ENCODE assay signal across 9 cellular contexts in genomic region chr9:125758986-125759811, GRCh38. TPM values are rescaled to one million over a fixed set of nuclear protein-coding genes. Genes with fewer than 3 reads are reported as not detected.
DNase-seq lines count a peak whose midpoint lies in the region; TF ChIP-seq lines count a peak whose summit lies in the region.
"Had no signal": no experiment of that assay in that cellular context is flagged by ENCODE, and none has a peak within 500 bp of the region (broad histone marks: within the 10 kb centered on the region; RNA-seq: fewer than 3 reads in every experiment).

No MANE protein-coding gene starts in this region.

- no peak overlapping the region for H3K27ac ChIP-seq in neural progenitor cell

- no peak overlapping the region for H2AFZ ChIP-seq in neural progenitor cell (replicated peaks)

- H3K9me3 ChIP-seq in endocrine pancreas (ENCODE audit: control insufficient read depth, low read length) = no peaks in the 10 kb centered on the region
- H3K9me3 ChIP-seq in neural progenitor cell (ENCODE audit: low read depth) = no peaks in the 10 kb centered on the region

- H3K27me3 ChIP-seq in endocrine pancreas (ENCODE audit: control insufficient read depth, insufficient read depth, low read length) (no peaks in the 10 kb centered on the region), neural progenitor cell (no peaks in the 10 kb centered on the region)

- peaks cover 97% of the 10 kb centered on the region for H4K20me1 ChIP-seq in neural progenitor cell (ENCODE audit: low read depth)

- peaks cover 99% of the 10 kb centered on the region for H3K79me2 ChIP-seq in neural progenitor cell (ENCODE audit: low read depth)

- H3K9ac ChIP-seq in endocrine pancreas (ENCODE audit: control insufficient read depth, insufficient read depth, low read length) (no peak overlapping the region), neural progenitor cell (no peak overlapping the region)

- peak overlapping the region; percentile 58 for H3K27ac Mint-ChIP-seq in neural progenitor cell

- H3K27me3 Mint-ChIP-seq in neural progenitor cell (ENCODE audit: insufficient read depth, low read depth) = no peaks in the 10 kb centered on the region

- H3K4me3 ChIP-seq in endocrine pancreas (ENCODE audit: control insufficient read depth, insufficient read depth, low read length) (peak overlapping the region; percentile 85), neural progenitor cell (peak overlapping the region; percentile 38)

- peaks cover 76% of the 10 kb centered on the region for H3K4me1 ChIP-seq in endocrine pancreas (ENCODE audit: control insufficient read depth, insufficient read depth, low read length)
- peaks cover 93% of the 10 kb centered on the region for H3K4me1 ChIP-seq in neural progenitor cell

- peak overlapping the region; percentile 78 for H3K4me2 ChIP-seq in neural progenitor cell

- peak overlapping the region; percentile 77 for H3K4me3 Mint-ChIP-seq in neural progenitor cell

- DNase-seq in NCI-H2171 treated with DMSO at 0.1 percent for 48 hours (lab: John Stamatoyannopoulos, UW) (peak; percentile 9), NCI-H2171 (lab: John Stamatoyannopoulos, UW) (no peak), NCI-H82 (lab: John Stamatoyannopoulos, UW) (peak; percentile 16), neural progenitor cell (ENCODE audit: low spot score) (peak; percentile 45), HuH-7.5 (ENCODE audit: low spot score) (no peak)
- DNase-seq in effector CD8-positive, alpha-beta T cell (lab: John Stamatoyannopoulos, UW) = no peak
- DNase-seq in stimulated activated naive CD4-positive, alpha-beta T cell treated with Interleukin-2 at 50 U/mL for 16 hours (lab: John Stamatoyannopoulos, UW) = no peak
- DNase-seq: DND-41 had no signal

- no peaks in the 10 kb centered on the region for H3K36me3 Mint-ChIP-seq in neural progenitor cell

- no peak for TF ChIP-seq CTCF in neural progenitor cell (IDR thresholded peaks at IDR 0.05)

- H3K9me3 Mint-ChIP-seq in neural progenitor cell = no peaks in the 10 kb centered on the region

- H3K36me3 ChIP-seq in endocrine pancreas (ENCODE audit: control insufficient read depth, insufficient read depth, low read length) = no peaks in the 10 kb centered on the region
- no peaks in the 10 kb centered on the region for H3K36me3 ChIP-seq in neural progenitor cell

- H3F3A ChIP-seq in neural progenitor cell (ENCODE audit: low read depth) = peaks cover 54% of the 10 kb centered on the region

- peaks cover 77% of the 10 kb centered on the region for H3K4me1 Mint-ChIP-seq in neural progenitor cell

RNA-seq across cellular contexts. Expression of gene PBX3, which starts 12.0 kb away (rescaled TPM):
- 71.7 and 99.5 TPM in 2 replicates for total RNA-seq in neural progenitor cell (ENCODE audit: low replicate concordance)

RNA-seq across cellular contexts. Expression of gene MAPKAP1, which starts 52.2 kb away (rescaled TPM):
- total RNA-seq in neural progenitor cell (ENCODE audit: low replicate concordance) = 53.9 and 56.6 TPM in 2 replicates

Comparison
In these comparisons a context has a peak if more than half of its experiments do, and no peak if none do; other contexts are left out.
1. DNase-seq: peak in NCI-H2171 treated with DMSO at 0.1 percent for 48 hours (single experiment), NCI-H82 (single experiment) and neural progenitor cell (single experiment); none in NCI-H2171 (single experiment), effector CD8-positive, alpha-beta T cell (single experiment), stimulated activated naive CD4-positive, alpha-beta T cell treated with Interleukin-2 at 50 U/mL for 16 hours (single experiment) and HuH-7.5 (single experiment).